17 cellular contexts compared by ENCODE assay signal in genomic region chr2:172372436-172372835, GRCh38. TPM values are rescaled to one million over a fixed set of nuclear protein-coding genes. Genes with fewer than 3 reads are reported as not detected.
DNase-seq lines count a peak whose midpoint lies in the region; TF ChIP-seq lines count a peak whose summit lies in the region.
"Had no signal": no experiment of that assay in that cellular context is flagged by ENCODE, and none has a peak within 500 bp of the region (broad histone marks: within the 10 kb centered on the region; RNA-seq: fewer than 3 reads in every experiment).

No MANE protein-coding gene starts in this region.

- H3K4me1 ChIP-seq in mammary epithelial cell (ENCODE audit: insufficient read depth, low read length) = peaks cover 26% of the 10 kb centered on the region
- peaks cover under 1 to 2% of the 10 kb centered on the region in 2 experiments for H3K4me1 ChIP-seq in trophoblast cell (ENCODE audit: control insufficient read depth in 1 of 2, insufficient read depth in 2 of 2, low read length in 2 of 2)
- H3K4me1 ChIP-seq: Caco-2 had no signal

- H3K79me2 ChIP-seq in mammary epithelial cell (ENCODE audit: insufficient read depth, low read length) (no peaks in the 10 kb centered on the region), trophoblast cell (ENCODE audit: control insufficient read depth, insufficient read depth, low read length, poor library complexity) (no peaks in the 10 kb centered on the region)

- H2AFZ ChIP-seq in mammary epithelial cell (ENCODE audit: low read depth, low read length) (no peak overlapping the region), trophoblast cell (ENCODE audit: insufficient read depth, low read length, poor library complexity) (no peak overlapping the region)
- H2AFZ ChIP-seq: GM23338 had no signal

- H3K9me3 ChIP-seq in mammary epithelial cell (replicated peaks; ENCODE audit: insufficient read depth, low read length) (no peaks in the 10 kb centered on the region), trophoblast cell (ENCODE audit: insufficient read depth, low read depth, low read length) (peaks cover 2% of the 10 kb centered on the region)

- H3K36me3 ChIP-seq in mammary epithelial cell (ENCODE audit: insufficient read depth, low read length) = no peaks in the 10 kb centered on the region
- no peaks in the 10 kb centered on the region for H3K36me3 ChIP-seq in trophoblast cell (ENCODE audit: control insufficient read depth in 1 of 2, insufficient read depth in 2 of 2, low read length in 2 of 2)

- DNase-seq in NCI-H1417 (lab: John Stamatoyannopoulos, UW) (peak in 2 of 3 experiments; percentile 5 to 52), NCI-H526 (lab: John Stamatoyannopoulos, UW) (peak; percentile 27 to 57), mammary epithelial cell (peak; percentile 84), trophoblast cell (peak; percentile 89 to 97), NCI-H128 (lab: John Stamatoyannopoulos, UW; ENCODE audit: unreplicated experiment) (no peak)
- DNase-seq in stimulated activated CD4-positive, alpha-beta T cell treated with anti-CD3 and anti-CD28 coated beads, Interleukin-4, amount 100 ng/mL, for 24 hours = no peak
- DNase-seq in activated CD8-positive, alpha-beta memory T cell treated with anti-CD3 and anti-CD28 coated beads for 24 hours = no peak
- DNase-seq: Caco-2; CD4-positive, CD25-positive, alpha-beta regulatory T cell; DMS153; KBM-7; NCI-H1930; NCI-H2171 treated with DMSO at 0.1 percent for 48 hours; NCI-H524 treated with DMSO at 0.1 percent for 48 hours; T-helper 1 cell had no signal

- H4K91ac ChIP-seq in trophoblast cell (ENCODE audit: low read depth, low read length) = no peak overlapping the region

- no peak overlapping the region for H2BK12ac ChIP-seq in trophoblast cell (ENCODE audit: low read length)

- no peak overlapping the region for H3K4ac ChIP-seq in trophoblast cell (ENCODE audit: low read depth, low read length)

- no peaks in the 10 kb centered on the region for H4K20me1 ChIP-seq in mammary epithelial cell (ENCODE audit: insufficient read depth, low read length)

- H4K12ac ChIP-seq in trophoblast cell (ENCODE audit: low read depth, low read length) = no peak overlapping the region

- H3K27me3 ChIP-seq in mammary epithelial cell (ENCODE audit: insufficient read depth, low read length) = no peaks in the 10 kb centered on the region
- no peaks in the 10 kb centered on the region for H3K27me3 ChIP-seq in trophoblast cell (ENCODE audit: insufficient read depth, low read length)

- H2AK5ac ChIP-seq in trophoblast cell (ENCODE audit: low read length) = no peak overlapping the region

- no peak for TF ChIP-seq CTCF in mammary epithelial cell (conservative IDR thresholded peaks at IDR 0.05 in 1 of 2, IDR thresholded peaks at IDR 0.05 in 1 of 2; ENCODE audit: extremely low read depth in 1 of 2, insufficient read depth in 1 of 2, low read depth in 1 of 2, low read length in 2 of 2)

- BruUV-seq in mammary epithelial cell (replicated peaks; lab: Mats Ljungman, UMichigan) = no TSS peak

- dilution Hi-C loops in mammary epithelial cell (cut with HindIII; ENCODE audit: low sequenced_read_pairs) = no loop called here

- no peak overlapping the region for H3K14ac ChIP-seq in trophoblast cell (ENCODE audit: low read length)

- H3K27ac ChIP-seq in mammary epithelial cell (ENCODE audit: insufficient read depth, low read depth, low read length) (no peak overlapping the region), trophoblast cell (ENCODE audit: low read depth, low read length) (no peak overlapping the region)
- H3K27ac ChIP-seq: SK-N-MC had no signal

- no peak overlapping the region for H2BK120ac ChIP-seq in trophoblast cell (ENCODE audit: insufficient read depth, low read length, poor library complexity)

- no peak overlapping the region for H4K8ac ChIP-seq in trophoblast cell (ENCODE audit: low read depth, low read length)

- H3K4me3 ChIP-seq in mammary epithelial cell (replicated peaks in 1 of 3; ENCODE audit: insufficient read depth in 1 of 3, low read depth in 2 of 3, low read length in 3 of 3) (no peak overlapping the region), trophoblast cell (ENCODE audit: low read depth, low read length) (no peak overlapping the region)
- H3K4me3 ChIP-seq: GM23338, SK-N-MC had no signal

- CTCF ChIA-PET in mammary epithelial cell (lab: Charles Lee; ENCODE audit: low non-redundant PET) = interaction anchor here (0.7 kb wide), 1 partner anchor 33 kb away, joined by 3 read pairs; no protein-coding TSS in a partner anchor

- no peak overlapping the region for H3K18ac ChIP-seq in trophoblast cell (ENCODE audit: low read length)

- no peak overlapping the region for H3K9ac ChIP-seq in mammary epithelial cell (ENCODE audit: insufficient read depth, low read length)
- H3K9ac ChIP-seq in trophoblast cell (ENCODE audit: low read length) = no peak overlapping the region

- intact Hi-C loops in mammary epithelial cell (cut with micrococcal nuclease) = loop anchor here (5.0 kb wide), 1 partner anchor 35 kb away; no protein-coding TSS in a partner anchor

- in situ Hi-C loops in mammary epithelial cell (cut with MboI; ENCODE audit: low sequenced_read_pairs in 2 of 2) = no loop called here

- H3K4me2 ChIP-seq in mammary epithelial cell (ENCODE audit: insufficient read depth, low read depth, low read length) = peak overlapping the region; percentile 14
- no peak overlapping the region for H3K4me2 ChIP-seq in trophoblast cell (ENCODE audit: low read length)
- H3K4me2 ChIP-seq: GM23338 had no signal

- H2BK5ac ChIP-seq in trophoblast cell (ENCODE audit: low read depth, low read length, poor library complexity) = no peak overlapping the region

- H3K79me1 ChIP-seq in trophoblast cell (ENCODE audit: low read length) = no peaks in the 10 kb centered on the region

- no peak overlapping the region for H3K23ac ChIP-seq in trophoblast cell (ENCODE audit: low read length)

RNA-seq across cellular contexts. Expression of gene ITGA6, which starts 55.0 kb away (rescaled TPM):
- total RNA-seq in mammary epithelial cell = 100 to 1,000 TPM; 562 to 887 TPM
- polyA plus RNA-seq in mammary epithelial cell = 134 TPM
- 741 TPM for polyA minus RNA-seq in mammary epithelial cell
- polyA plus RNA-seq in trophoblast cell (2013) = 26.5 and 28.2 TPM in 2 replicates

Comparison
In these comparisons a context has a peak if more than half of its experiments do, and no peak if none do; other contexts are left out.
1. DNase-seq: peak in NCI-H1417 (2 of 3), NCI-H526 (2 of 2), mammary epithelial cell (single experiment) and trophoblast cell (2 of 2); none in stimulated activated CD4-positive, alpha-beta T cell treated with anti-CD3 and anti-CD28 coated beads, Interleukin-4, amount 100 ng/mL, for 24 hours (single experiment), activated CD8-positive, alpha-beta memory T cell treated with anti-CD3 and anti-CD28 coated beads for 24 hours (single experiment) and NCI-H128 (single experiment).